ENCODE assay signal across 11 cellular contexts in genomic region chr9:224540-225520, GRCh38. TPM values are rescaled to one million over a fixed set of nuclear protein-coding genes. Genes with fewer than 3 reads are reported as not detected.
DNase-seq lines count a peak whose midpoint lies in the region; ATAC-seq and TF ChIP-seq lines count a peak whose summit lies in the region.
"Had no signal": no experiment of that assay in that cellular context is flagged by ENCODE, and none has a peak within 500 bp of the region (broad histone marks: within the 10 kb centered on the region; RNA-seq: fewer than 3 reads in every experiment).

No MANE protein-coding gene starts in this region.

- intact Hi-C loops in MCF 10A (cut with micrococcal nuclease) (no loop called here), gastrocnemius medialis (cut with DNase I; ENCODE audit: low total_unique reads) (no loop called here)

- no peaks in the 10 kb centered on the region for H3K4me1 Mint-ChIP-seq in MCF 10A (ENCODE audit: insufficient read depth, unreplicated experiment)

- H3K36me3 ChIP-seq in neutrophil, result peaks cover 5% of the 10 kb centered on the region
- H3K36me3 ChIP-seq in gastrocnemius medialis, result no peaks in the 10 kb centered on the region

- peaks cover 98 to 99% of the 10 kb centered on the region in 2 experiments for H3K4me1 ChIP-seq in neutrophil (ENCODE audit: control insufficient read depth in 1 of 2, insufficient read depth in 1 of 2, low read depth in 1 of 2, low read length in 1 of 2)
- no peaks in the 10 kb centered on the region for H3K4me1 ChIP-seq in gastrocnemius medialis

- H3K27me3 ChIP-seq in neutrophil, result no peaks in the 10 kb centered on the region
- no peaks in the 10 kb centered on the region for H3K27me3 ChIP-seq in gastrocnemius medialis

- H3K9me3 ChIP-seq in neutrophil (no peaks in the 10 kb centered on the region), gastrocnemius medialis (no peaks in the 10 kb centered on the region)

- H3K27ac Mint-ChIP-seq in MCF 10A (ENCODE audit: low read depth, unreplicated experiment), result no peak overlapping the region
- H3K27ac Mint-ChIP-seq: WTC11 had no signal

- ATAC-seq in gastrocnemius medialis, result no peak
- ATAC-seq in GM19452 (IDR thresholded peaks at IDR 0.05; ENCODE audit: unreplicated experiment), result no peak
- ATAC-seq in HG03045 (IDR thresholded peaks at IDR 0.05; ENCODE audit: unreplicated experiment), result no peak
- ATAC-seq: WTC11 had no signal

- H3K4me3 Mint-ChIP-seq in MCF 10A (ENCODE audit: unreplicated experiment), result no peak overlapping the region
- H3K4me3 Mint-ChIP-seq: WTC11 had no signal

- DNase-seq in DMS53 (lab: John Stamatoyannopoulos, UW) (peak; percentile 8), DMS53 treated with DMSO at 0.1 percent for 48 hours (lab: John Stamatoyannopoulos, UW; ENCODE audit: unreplicated experiment) (no peak), HPDE6-E6E7 (ENCODE audit: extremely low spot score) (peak; percentile 68), MCF 10A (ENCODE audit: unreplicated experiment) (peak; percentile 76), gastrocnemius medialis (no peak)
- DNase-seq: NCI-H1092 treated with DMSO at 0.1 percent for 48 hours, retina had no signal

- no TSS peak for BruUV-seq in MCF 10A (replicated peaks; lab: Mats Ljungman, UMichigan)

- CTCF ChIA-PET in MCF 10A (lab: Yijun Ruan, JAX), result interaction anchor here (0.5 to 1.1 kb wide), 3 partner anchors 10 to 772 kb away, joined by 3 read pairs; partner anchors contain the start of gene DOCK8

- peak overlapping the region; percentile 99 for H3K27ac ChIP-seq in neutrophil
- H3K27ac ChIP-seq in gastrocnemius medialis, result no peak overlapping the region

- in situ Hi-C loops in gastrocnemius medialis (cut with MboI; ENCODE audit: low sequenced_read_pairs in 4 of 4), result no loop called here

- TF ChIP-seq CTCF in MCF 10A (IDR thresholded peaks at IDR 0.05; ENCODE audit: unreplicated experiment) (no peak), neutrophil (IDR thresholded peaks at IDR 0.05) (no peak), gastrocnemius medialis (IDR thresholded peaks at IDR 0.05 in 4 of 5, conservative IDR thresholded peaks at IDR 0.05 in 1 of 5) (no peak)

- TF ChIP-seq POLR2A in gastrocnemius medialis (IDR thresholded peaks at IDR 0.05), result no peak

- POLR2A ChIA-PET in MCF 10A (lab: Yijun Ruan, JAX), result interaction anchor here (0.6 to 1.4 kb wide), 3 partner anchors 10 to 73 kb away, joined by 4 to 6 read pairs (median 5); partner anchors contain the start of gene DOCK8

- no peaks in the 10 kb centered on the region for H3K27me3 Mint-ChIP-seq in MCF 10A (ENCODE audit: insufficient read depth, unreplicated experiment)

- H3K4me3 ChIP-seq in neutrophil (ENCODE audit: low read depth in 1 of 2, low read length in 1 of 2), result peak overlapping the region; percentile 9 to 55
- no peak overlapping the region for H3K4me3 ChIP-seq in gastrocnemius medialis

- no peaks in the 10 kb centered on the region for H3K9me3 Mint-ChIP-seq in MCF 10A (ENCODE audit: unreplicated experiment)

- no peaks in the 10 kb centered on the region for H3K36me3 Mint-ChIP-seq in MCF 10A (ENCODE audit: insufficient read depth, unreplicated experiment)
- H3K36me3 Mint-ChIP-seq: WTC11 had no signal

RNA-seq across cellular contexts. Expression of gene DOCK8, which starts 10.2 kb away (rescaled TPM):
- total RNA-seq in MCF 10A (2022) (5.2 and 5.7 TPM in 2 replicates), gastrocnemius medialis (1 to 10 TPM in 3 of 4 donors, under 1 TPM in 1; 0.80 to 2.8 (median 2.0) TPM)

RNA-seq across cellular contexts. Expression of gene ZNG1A, which starts 46.0 kb away (rescaled TPM):
- total RNA-seq in MCF 10A (2022) (41.2 and 43.1 TPM in 2 replicates), gastrocnemius medialis (10 to 100 TPM in 3 of 4 donors, 1 to 10 TPM in 1; 8.6 to 28.2 (median 20.8) TPM)

Comparison
In these comparisons a context has a peak if more than half of its experiments do, and no peak if none do; other contexts are left out.
1. DNase-seq: peak in DMS53 (single experiment), HPDE6-E6E7 (single experiment) and MCF 10A (single experiment); none in DMS53 treated with DMSO at 0.1 percent for 48 hours (single experiment) and gastrocnemius medialis (0 of 2).
2. H3K4me3 ChIP-seq: peak in neutrophil (2 of 2); none in gastrocnemius medialis (0 of 4).